Comparison of ENCODE assay signal across 28 cellular contexts in genomic region chr5:135669416-135669815, GRCh38.
"Had no signal": no experiment of that assay in that cellular context is flagged by ENCODE, and none has a peak within 500 bp of the region (broad histone marks: within the 10 kb centered on the region; RNA-seq: fewer than 3 reads in every experiment).

No MANE protein-coding gene starts in this region.

- FAIRE-seq: endothelial cell of umbilical vein, pancreas had no signal

- H3K27ac ChIP-seq: heart left ventricle, pancreas, prostate gland, skin epidermis, tibial nerve had no signal

- H3K9me3 ChIP-seq: pancreas, prostate gland had no signal

- DNase-seq: activated CD4-positive, alpha-beta memory T cell treated with anti-CD3 and anti-CD28 coated beads, Interleukin-2, amount 10 ng/mL, durations not matched to agents 7 days and 5 days; activated CD4-positive, alpha-beta T cell treated with anti-CD3 and anti-CD28 coated beads for 1 hour; activated CD4-positive, alpha-beta T cell treated with anti-CD3 and anti-CD28 coated beads, Interleukin-2, amount 10 ng/mL, durations not matched to agents 7 days and 5 days; activated CD8-positive, alpha-beta memory T cell treated with anti-CD3 and anti-CD28 coated beads, Interleukin-2, amount 50 U/mL, for 48 hours; activated gamma-delta T cell treated with Interleukin-2 at 50 U/mL for 16 hours; activated naive CD8-positive, alpha-beta T cell treated with anti-CD3 and anti-CD28 coated beads, Interleukin-2, amount 50 U/mL, for 24 hours; activated T-cell treated with anti-CD3 and anti-CD28 coated beads, Interleukin-2, amount 50 U/mL, for 24 hours; amygdala; central memory CD4-positive, alpha-beta T cell; foreskin fibroblast; heart left ventricle; islet precursor cell; left cardiac atrium; naive B cell; nephron progenitor cell; pancreas; retina; stimulated activated CD4-positive, alpha-beta T cell treated with anti-CD3 and anti-CD28 coated beads, Interleukin-12 subunit alpha, Interleukin-12 subunit beta, amount 100 ng/mL, for 4 hours; stimulated activated CD4-positive, alpha-beta T cell treated with anti-CD3 and anti-CD28 coated beads, Interleukin-4, amount 100 ng/mL, for 1 hour; T-helper 9 cell had no signal

- ATAC-seq: activated naive CD8-positive, alpha-beta T cell treated with anti-CD3 and anti-CD28 coated beads, Interleukin-2, amount 50 U/mL, for 24 hours; heart left ventricle; left cardiac atrium; pancreas; sciatic nerve; WTC11 had no signal

- H3K9me3 Mint-ChIP-seq: activated CD4-positive, alpha-beta memory T cell treated with anti-CD3 and anti-CD28 coated beads, Interleukin-2, amount 10 ng/mL, durations not matched to agents 7 days and 5 days; activated CD4-positive, alpha-beta T cell treated with anti-CD3 and anti-CD28 coated beads, Interleukin-2, amount 10 ng/mL, durations not matched to agents 7 days and 5 days; activated naive CD8-positive, alpha-beta T cell treated with anti-CD3 and anti-CD28 coated beads, Interleukin-2, amount 50 U/mL, for 24 hours; activated T-cell treated with anti-CD3 and anti-CD28 coated beads, Interleukin-2, amount 50 U/mL, for 24 hours; nephron progenitor cell; WTC11 had no signal

- H3K4me1 Mint-ChIP-seq: activated naive CD4-positive, alpha-beta T cell treated with anti-CD3 and anti-CD28 coated beads, Interleukin-2, amount 50 U/mL, for 24 hours; activated naive CD8-positive, alpha-beta T cell treated with anti-CD3 and anti-CD28 coated beads, Interleukin-2, amount 50 U/mL, for 24 hours; naive B cell; nephron progenitor cell; WTC11 had no signal

- H3K4me3 Mint-ChIP-seq: activated CD4-positive, alpha-beta memory T cell treated with anti-CD3 and anti-CD28 coated beads, Interleukin-2, amount 10 ng/mL, durations not matched to agents 7 days and 5 days; activated CD4-positive, alpha-beta T cell treated with anti-CD3 and anti-CD28 coated beads, Interleukin-2, amount 10 ng/mL, durations not matched to agents 7 days and 5 days; activated naive CD4-positive, alpha-beta T cell treated with anti-CD3 and anti-CD28 coated beads, Interleukin-2, amount 50 U/mL, for 24 hours; activated naive CD8-positive, alpha-beta T cell treated with anti-CD3 and anti-CD28 coated beads, Interleukin-2, amount 50 U/mL, for 24 hours; activated T-cell treated with anti-CD3 and anti-CD28 coated beads, Interleukin-2, amount 50 U/mL, for 24 hours; mesothelial cell of epicardium; naive B cell; nephron progenitor cell; WTC11 had no signal

- H3K27ac Mint-ChIP-seq: activated CD4-positive, alpha-beta memory T cell treated with anti-CD3 and anti-CD28 coated beads, Interleukin-2, amount 10 ng/mL, durations not matched to agents 7 days and 5 days; activated CD4-positive, alpha-beta T cell treated with anti-CD3 and anti-CD28 coated beads, Interleukin-2, amount 10 ng/mL, durations not matched to agents 7 days and 5 days; activated naive CD4-positive, alpha-beta T cell treated with anti-CD3 and anti-CD28 coated beads, Interleukin-2, amount 50 U/mL, for 24 hours; activated naive CD8-positive, alpha-beta T cell treated with anti-CD3 and anti-CD28 coated beads, Interleukin-2, amount 50 U/mL, for 24 hours; activated T-cell treated with anti-CD3 and anti-CD28 coated beads, Interleukin-2, amount 50 U/mL, for 24 hours; mesothelial cell of epicardium; naive B cell; nephron progenitor cell; WTC11 had no signal

- H3K27me3 Mint-ChIP-seq: naive B cell had no signal

- H3K36me3 ChIP-seq: heart left ventricle, pancreas, prostate gland, tibial nerve had no signal

- H3K4me1 ChIP-seq: heart left ventricle, pancreas, prostate gland, tibial nerve had no signal

- H3K36me3 Mint-ChIP-seq: activated naive CD4-positive, alpha-beta T cell treated with anti-CD3 and anti-CD28 coated beads, Interleukin-2, amount 50 U/mL, for 24 hours; mesothelial cell of epicardium; naive B cell; WTC11 had no signal

- H3K27me3 ChIP-seq: pancreas, tibial nerve had no signal

- H3K4me3 ChIP-seq: heart left ventricle, pancreas, prostate gland, skin epidermis, tibial nerve had no signal
